ENCODE assay signal across 20 cellular contexts in genomic region chr22:32701021-32701420, GRCh38.
A peak's percentile ranks its signal among the peaks of the same experiment; 100 is the strongest.
DNase-seq lines count a peak whose midpoint lies in the region; TF ChIP-seq lines count a peak whose summit lies in the region.
"Had no signal": no experiment of that assay in that cellular context is flagged by ENCODE, and none has a peak within 500 bp of the region (broad histone marks: within the 10 kb centered on the region; RNA-seq: fewer than 3 reads in every experiment).

No MANE protein-coding gene starts in this region.

- no peaks in the 10 kb centered on the region for H3K36me3 ChIP-seq in PC-9 (ENCODE audit: low read depth)
- no peaks in the 10 kb centered on the region for H3K36me3 ChIP-seq in mammary epithelial cell (ENCODE audit: insufficient read depth, low read length)
- no peaks in the 10 kb centered on the region for H3K36me3 ChIP-seq in hepatocyte (replicated peaks; ENCODE audit: insufficient read depth, low read depth)
- H3K36me3 ChIP-seq in tibial nerve: no peaks in the 10 kb centered on the region
- no peaks in the 10 kb centered on the region for H3K36me3 ChIP-seq in endodermal cell (ENCODE audit: control insufficient read depth, insufficient read depth, low read length)
- H3K36me3 ChIP-seq: cardiac muscle cell had no signal

- peaks cover 14% of the 10 kb centered on the region for H3K9me3 Mint-ChIP-seq in endodermal cell

- H3K4me1 Mint-ChIP-seq in endodermal cell: peaks cover 6% of the 10 kb centered on the region
- H3K4me1 Mint-ChIP-seq: IgD-negative memory B cell, WTC11 had no signal

- no peaks in the 10 kb centered on the region for H3K36me3 Mint-ChIP-seq in endodermal cell (ENCODE audit: low read depth)
- H3K36me3 Mint-ChIP-seq: CD8-positive, alpha-beta T cell had no signal

- no TSS peak for BruUV-seq in PC-9 (replicated peaks; lab: Mats Ljungman, UMichigan)
- no TSS peak for BruUV-seq in mammary epithelial cell (replicated peaks; lab: Mats Ljungman, UMichigan)

- no peak overlapping the region for H3K9ac ChIP-seq in mammary epithelial cell (ENCODE audit: insufficient read depth, low read length)
- H3K9ac ChIP-seq in endodermal cell (ENCODE audit: extremely low read depth, low read length, poor library complexity, severe bottlenecking): no peak overlapping the region
- H3K9ac ChIP-seq: parathyroid adenoma had no signal

- intact Hi-C loops in PC-9 (cut with micrococcal nuclease; ENCODE audit: unreplicated experiment): no loop called here
- intact Hi-C loops in mammary epithelial cell (cut with micrococcal nuclease): no loop called here

- peak in 1 of 2 experiments; percentile 45 for DNase-seq in PC-9
- peak; percentile 56 for DNase-seq in mammary epithelial cell
- DNase-seq in hepatocyte (ENCODE audit: low spot score): no peak
- no peak for DNase-seq in tibial nerve (ENCODE audit: low spot score in 2 of 2)
- no peak for DNase-seq in NCI-H446 treated with DMSO at 0.1 percent for 48 hours (lab: John Stamatoyannopoulos, UW)
- no peak for DNase-seq in NCI-H748 (lab: John Stamatoyannopoulos, UW; ENCODE audit: unreplicated experiment)
- no peak for DNase-seq in endodermal cell
- no peak for DNase-seq in NCI-H187 treated with DMSO at 0.1 percent for 48 hours (lab: John Stamatoyannopoulos, UW)
- DNase-seq: activated CD4-positive, alpha-beta T cell treated with anti-CD3 and anti-CD28 coated beads, Interleukin-2, amount 50 U/mL, for 48 hours; activated effector memory CD4-positive, alpha-beta T cell treated with anti-CD3 and anti-CD28 coated beads, Interleukin-2, amount 50 U/mL, for 16 hours; CD8-positive, alpha-beta T cell; GF-D8; HCEC 1CT; NCI-H2107; NCI-H524; T-helper 9 cell had no signal

- CTCF ChIA-PET in PC-9 (lab: Charles Lee): no interaction called here
- CTCF ChIA-PET in mammary epithelial cell (lab: Charles Lee; ENCODE audit: low non-redundant PET): no interaction called here

- H3K9me2 ChIP-seq in PC-9 (ENCODE audit: insufficient read depth) (no peaks in the 10 kb centered on the region), hepatocyte (replicated peaks; ENCODE audit: insufficient read depth) (no peaks in the 10 kb centered on the region)

- H3K9me3 ChIP-seq in PC-9 (ENCODE audit: insufficient read depth, low read depth): peaks cover 25% of the 10 kb centered on the region
- peaks cover 9% of the 10 kb centered on the region for H3K9me3 ChIP-seq in mammary epithelial cell (replicated peaks; ENCODE audit: insufficient read depth, low read length)
- H3K9me3 ChIP-seq in hepatocyte (ENCODE audit: low read depth): peaks cover 8% of the 10 kb centered on the region
- H3K9me3 ChIP-seq in tibial nerve: peaks cover 0 to 13% (median 5%) of the 10 kb centered on the region in 4 donors
- peaks cover 15% of the 10 kb centered on the region for H3K9me3 ChIP-seq in endodermal cell (ENCODE audit: control insufficient read depth, low read length)

- H3K27me3 Mint-ChIP-seq in endodermal cell (ENCODE audit: insufficient read depth): no peaks in the 10 kb centered on the region

- no peak for TF ChIP-seq POLR2A in tibial nerve (IDR thresholded peaks at IDR 0.05)

- H3K4me2 ChIP-seq in PC-9 (peak overlapping the region; percentile 26), mammary epithelial cell (ENCODE audit: insufficient read depth, low read depth, low read length) (no peak overlapping the region), hepatocyte (no peak overlapping the region)

- dilution Hi-C loops in mammary epithelial cell (cut with HindIII; ENCODE audit: low sequenced_read_pairs): no loop called here

- H3K27ac Mint-ChIP-seq in endodermal cell: no peak overlapping the region
- H3K27ac Mint-ChIP-seq: CD8-positive, alpha-beta T cell; WTC11 had no signal

- H2AFZ ChIP-seq in PC-9 (no peak overlapping the region), mammary epithelial cell (ENCODE audit: low read depth, low read length) (no peak overlapping the region), hepatocyte (no peak overlapping the region)
- H2AFZ ChIP-seq: parathyroid adenoma had no signal

- POLR2A ChIA-PET in PC-9 (lab: Charles Lee; ENCODE audit: unreplicated experiment): interaction anchor here (0.5 kb wide), 1 partner anchor 328 kb away, joined by 7 read pairs; no protein-coding TSS in a partner anchor

- H3K79me2 ChIP-seq in PC-9 (ENCODE audit: low read depth): no peaks in the 10 kb centered on the region
- no peaks in the 10 kb centered on the region for H3K79me2 ChIP-seq in mammary epithelial cell (ENCODE audit: insufficient read depth, low read length)
- H3K79me2 ChIP-seq in hepatocyte: no peaks in the 10 kb centered on the region
- H3K79me2 ChIP-seq: parathyroid adenoma had no signal

- H3F3A ChIP-seq in PC-9 (ENCODE audit: insufficient read depth, low read depth): peaks cover 28% of the 10 kb centered on the region

- H3K4me3 Mint-ChIP-seq in endodermal cell: no peak overlapping the region
- H3K4me3 Mint-ChIP-seq: CD8-positive, alpha-beta T cell; IgD-negative memory B cell; WTC11 had no signal

- peak overlapping the region; percentile 67 for H3K27ac ChIP-seq in PC-9
- H3K27ac ChIP-seq in mammary epithelial cell (ENCODE audit: insufficient read depth, low read depth, low read length): no peak overlapping the region
- peak overlapping the region; percentile 2 for H3K27ac ChIP-seq in hepatocyte
- H3K27ac ChIP-seq in tibial nerve: peak overlapping the region in 3 of 4 donors; percentile 3 to 80 (median 74)
- no peak overlapping the region for H3K27ac ChIP-seq in endodermal cell (ENCODE audit: low read depth, low read length)
- H3K27ac ChIP-seq: cardiac muscle cell, parathyroid adenoma had no signal

- H3K4me3 ChIP-seq in PC-9 (no peak overlapping the region), mammary epithelial cell (replicated peaks in 1 of 3; ENCODE audit: insufficient read depth in 1 of 3, low read depth in 2 of 3, low read length in 3 of 3) (no peak overlapping the region), hepatocyte (no peak overlapping the region), tibial nerve (no peak overlapping the region), endodermal cell (ENCODE audit: low read length) (no peak overlapping the region)
- H3K4me3 ChIP-seq: cardiac muscle cell had no signal

- peaks cover 51% of the 10 kb centered on the region for H3K4me1 ChIP-seq in PC-9 (replicated peaks; ENCODE audit: insufficient read depth)
- H3K4me1 ChIP-seq in mammary epithelial cell (ENCODE audit: insufficient read depth, low read length): peaks cover 53% of the 10 kb centered on the region
- peaks cover 16% of the 10 kb centered on the region for H3K4me1 ChIP-seq in hepatocyte (ENCODE audit: insufficient read depth)
- peaks cover 0 to 29% (median 10%) of the 10 kb centered on the region in 4 donors for H3K4me1 ChIP-seq in tibial nerve
- H3K4me1 ChIP-seq in endodermal cell (ENCODE audit: control insufficient read depth, insufficient read depth, low read length): peaks cover 4% of the 10 kb centered on the region
- H3K4me1 ChIP-seq: parathyroid adenoma had no signal

- in situ Hi-C loops in mammary epithelial cell (cut with MboI; ENCODE audit: low sequenced_read_pairs in 2 of 2): no loop called here

- H3K27me3 ChIP-seq in PC-9 (ENCODE audit: insufficient read depth, low read depth) (no peaks in the 10 kb centered on the region), mammary epithelial cell (ENCODE audit: insufficient read depth, low read length) (no peaks in the 10 kb centered on the region), hepatocyte (no peaks in the 10 kb centered on the region), tibial nerve (no peaks in the 10 kb centered on the region), endodermal cell (ENCODE audit: control insufficient read depth, insufficient read depth, low read length, poor library complexity, severe bottlenecking) (no peaks in the 10 kb centered on the region)
- H3K27me3 ChIP-seq: cardiac muscle cell had no signal

- TF ChIP-seq CTCF in PC-9 (conservative IDR thresholded peaks at IDR 0.05) (no peak), mammary epithelial cell (conservative IDR thresholded peaks at IDR 0.05 in 1 of 2, IDR thresholded peaks at IDR 0.05 in 1 of 2; ENCODE audit: extremely low read depth in 1 of 2, insufficient read depth in 1 of 2, low read depth in 1 of 2, low read length in 2 of 2) (no peak), hepatocyte (IDR thresholded peaks at IDR 0.05; ENCODE audit: poor library complexity) (no peak), tibial nerve (IDR thresholded peaks at IDR 0.05) (no peak), endodermal cell (conservative IDR thresholded peaks at IDR 0.05) (no peak)

- TF ChIP-seq EP300 in tibial nerve (IDR thresholded peaks at IDR 0.05): no peak

- H4K20me1 ChIP-seq in PC-9 (ENCODE audit: insufficient read depth) (no peaks in the 10 kb centered on the region), mammary epithelial cell (ENCODE audit: insufficient read depth, low read length) (no peaks in the 10 kb centered on the region), hepatocyte (ENCODE audit: insufficient read depth, poor library complexity, severe bottlenecking) (no peaks in the 10 kb centered on the region)

Comparison
In these comparisons a context has a peak if more than half of its experiments do, and no peak if none do; other contexts are left out.
1. H3K27ac ChIP-seq: peak in PC-9 (single experiment), hepatocyte (single experiment) and tibial nerve (3 of 4); none in mammary epithelial cell (single experiment) and endodermal cell (single experiment).